ENCODE assay signal across 29 cellular contexts in the genomic region with DNA sequence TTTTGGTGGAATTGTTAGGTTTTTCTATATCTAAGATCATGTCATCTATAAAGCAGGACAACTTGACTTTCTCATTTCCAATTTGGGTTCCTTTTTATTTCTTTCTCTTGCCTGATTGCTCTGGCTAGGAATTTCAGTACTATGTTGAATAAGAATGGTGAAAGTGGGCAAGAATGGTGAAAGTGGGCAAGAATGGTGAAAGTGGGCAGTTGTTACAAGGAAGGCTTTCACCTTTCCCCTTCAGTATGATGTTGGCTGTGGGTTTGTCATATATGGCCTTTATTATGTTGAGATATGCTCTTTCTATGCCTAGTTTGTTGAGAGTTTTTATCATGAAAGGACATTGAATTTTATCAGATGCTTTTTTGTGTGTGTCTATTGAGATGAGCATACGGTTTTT.
DNase-seq lines count a peak whose midpoint lies in the region; FAIRE-seq and TF ChIP-seq lines count a peak whose summit lies in the region.
"Had no signal": no experiment of that assay in that cellular context is flagged by ENCODE, and none has a peak within 500 bp of the region (broad histone marks: within the 10 kb centered on the region; RNA-seq: fewer than 3 reads in every experiment).

No MANE protein-coding gene starts in this region.

- CTCF ChIA-PET in HEK293 (lab: Yijun Ruan, JAX), result no interaction called here

- no peaks in the 10 kb centered on the region for H3K9me3 ChIP-seq in HEK293 (ENCODE audit: control insufficient read depth, insufficient read depth, low read depth, low read length)
- H3K9me3 ChIP-seq: BE2C had no signal

- H3K4me1 ChIP-seq in HEK293 (ENCODE audit: control insufficient read depth, insufficient read depth, low read length), result peaks cover 12% of the 10 kb centered on the region; the same call in 1 of the 2 replicates
- H3K4me1 ChIP-seq: BLaER1; BLaER1 treated with 17β-estradiol and CSF1 and Interleukin-3, amounts not matched to agents 10 nM and 100 nM; Caco-2 had no signal

- peak; percentile 38 for FAIRE-seq in D721Med (lab: Jason Lieb, UNC)
- FAIRE-seq: A204.1, A549 had no signal

- no peak overlapping the region for H3K27ac ChIP-seq in HEK293 (ENCODE audit: extremely low read depth, low read depth, low read length)
- H3K27ac ChIP-seq: 22Rv1; A549; BLaER1; BLaER1 treated with 17β-estradiol and CSF1 and Interleukin-3, amounts not matched to agents 10 nM and 100 nM; C4-2B had no signal

- H3K36me3 ChIP-seq in HEK293 (ENCODE audit: control insufficient read depth in 2 of 2, insufficient read depth in 1 of 2, low read length in 2 of 2), result no peaks in the 10 kb centered on the region
- H3K36me3 ChIP-seq: BE2C, BLaER1 had no signal

- DNase-seq in D721Med (ENCODE audit: insufficient read length, low spot score) (no peak), NCI-H187 (lab: John Stamatoyannopoulos, UW) (no peak), COR-L47 (lab: John Stamatoyannopoulos, UW) (no peak)
- DNase-seq: 8988T; ACHN; AML-193; BE2C; C1 segment of cervical spinal cord; Caco-2; Calu3; CD4-positive, alpha-beta memory T cell; CD4-positive, alpha-beta T cell; CD4-positive, CD25-positive, alpha-beta regulatory T cell; CD8-positive, alpha-beta memory T cell; CD8-positive, alpha-beta T cell; DMS 273 treated with DMSO at 0.1 percent for 48 hours; DMS153; DMS53; DMS79; DMS79 treated with DMSO at 0.1 percent for 48 hours; DND-41; EL had no signal

- POLR2A ChIA-PET in HEK293 (lab: Yijun Ruan, JAX), result no interaction called here

- TF ChIP-seq CTCF in D721Med (IDR thresholded peaks at IDR 0.05; ENCODE audit: insufficient read depth, missing control alignments) (no peak), HEK293 (tag by site-specific recombination; IDR thresholded peaks at IDR 0.05) (no peak)

- no peak overlapping the region for H3K4me3 ChIP-seq in HEK293 (ENCODE audit: low read depth, low read length)
- H3K4me3 ChIP-seq: A549; BLaER1; BLaER1 treated with 17β-estradiol and CSF1 and Interleukin-3, amounts not matched to agents 10 nM and 100 nM had no signal

TF ChIP-seq in HEK293, 187 proteins besides CTCF, POLR2A, EP300 and RAD21:
- TF ChIP-seq ZNF391 (tag by site-specific recombination; IDR thresholded peaks at IDR 0.05; ENCODE audit: borderline replicate concordance, low read depth) (no peak), PRDM1 (tag by site-specific recombination; IDR thresholded peaks at IDR 0.05) (peak; percentile 93)
